Comparison of ENCODE assay signal across 1 cellular context in the genomic region with DNA sequence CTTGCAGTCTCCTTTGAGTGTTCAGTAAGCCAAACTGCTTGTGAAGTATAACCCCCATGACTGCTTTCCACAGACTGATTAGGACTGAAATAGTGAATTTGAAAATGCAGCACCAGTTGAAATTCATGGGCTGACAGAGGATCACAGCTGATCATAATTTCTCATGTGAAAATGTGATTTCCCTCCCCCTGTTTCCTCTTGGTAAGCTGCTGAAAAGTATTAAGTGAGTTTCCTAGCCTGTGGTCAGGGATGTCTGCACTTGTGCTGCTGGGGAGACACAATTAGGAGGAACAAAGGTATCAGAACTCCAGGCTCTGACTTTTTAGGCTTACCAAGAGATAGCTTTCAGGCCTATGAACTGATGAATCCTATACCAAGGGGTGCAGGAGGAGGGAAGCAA.
TF ChIP-seq lines count a peak whose summit lies in the region.

No MANE protein-coding gene starts in this region.

TF ChIP-seq in GM23338, 12 proteins besides CTCF, POLR2A, EP300 and RAD21 (continued from another document):
- TF ChIP-seq, protein P1, sequence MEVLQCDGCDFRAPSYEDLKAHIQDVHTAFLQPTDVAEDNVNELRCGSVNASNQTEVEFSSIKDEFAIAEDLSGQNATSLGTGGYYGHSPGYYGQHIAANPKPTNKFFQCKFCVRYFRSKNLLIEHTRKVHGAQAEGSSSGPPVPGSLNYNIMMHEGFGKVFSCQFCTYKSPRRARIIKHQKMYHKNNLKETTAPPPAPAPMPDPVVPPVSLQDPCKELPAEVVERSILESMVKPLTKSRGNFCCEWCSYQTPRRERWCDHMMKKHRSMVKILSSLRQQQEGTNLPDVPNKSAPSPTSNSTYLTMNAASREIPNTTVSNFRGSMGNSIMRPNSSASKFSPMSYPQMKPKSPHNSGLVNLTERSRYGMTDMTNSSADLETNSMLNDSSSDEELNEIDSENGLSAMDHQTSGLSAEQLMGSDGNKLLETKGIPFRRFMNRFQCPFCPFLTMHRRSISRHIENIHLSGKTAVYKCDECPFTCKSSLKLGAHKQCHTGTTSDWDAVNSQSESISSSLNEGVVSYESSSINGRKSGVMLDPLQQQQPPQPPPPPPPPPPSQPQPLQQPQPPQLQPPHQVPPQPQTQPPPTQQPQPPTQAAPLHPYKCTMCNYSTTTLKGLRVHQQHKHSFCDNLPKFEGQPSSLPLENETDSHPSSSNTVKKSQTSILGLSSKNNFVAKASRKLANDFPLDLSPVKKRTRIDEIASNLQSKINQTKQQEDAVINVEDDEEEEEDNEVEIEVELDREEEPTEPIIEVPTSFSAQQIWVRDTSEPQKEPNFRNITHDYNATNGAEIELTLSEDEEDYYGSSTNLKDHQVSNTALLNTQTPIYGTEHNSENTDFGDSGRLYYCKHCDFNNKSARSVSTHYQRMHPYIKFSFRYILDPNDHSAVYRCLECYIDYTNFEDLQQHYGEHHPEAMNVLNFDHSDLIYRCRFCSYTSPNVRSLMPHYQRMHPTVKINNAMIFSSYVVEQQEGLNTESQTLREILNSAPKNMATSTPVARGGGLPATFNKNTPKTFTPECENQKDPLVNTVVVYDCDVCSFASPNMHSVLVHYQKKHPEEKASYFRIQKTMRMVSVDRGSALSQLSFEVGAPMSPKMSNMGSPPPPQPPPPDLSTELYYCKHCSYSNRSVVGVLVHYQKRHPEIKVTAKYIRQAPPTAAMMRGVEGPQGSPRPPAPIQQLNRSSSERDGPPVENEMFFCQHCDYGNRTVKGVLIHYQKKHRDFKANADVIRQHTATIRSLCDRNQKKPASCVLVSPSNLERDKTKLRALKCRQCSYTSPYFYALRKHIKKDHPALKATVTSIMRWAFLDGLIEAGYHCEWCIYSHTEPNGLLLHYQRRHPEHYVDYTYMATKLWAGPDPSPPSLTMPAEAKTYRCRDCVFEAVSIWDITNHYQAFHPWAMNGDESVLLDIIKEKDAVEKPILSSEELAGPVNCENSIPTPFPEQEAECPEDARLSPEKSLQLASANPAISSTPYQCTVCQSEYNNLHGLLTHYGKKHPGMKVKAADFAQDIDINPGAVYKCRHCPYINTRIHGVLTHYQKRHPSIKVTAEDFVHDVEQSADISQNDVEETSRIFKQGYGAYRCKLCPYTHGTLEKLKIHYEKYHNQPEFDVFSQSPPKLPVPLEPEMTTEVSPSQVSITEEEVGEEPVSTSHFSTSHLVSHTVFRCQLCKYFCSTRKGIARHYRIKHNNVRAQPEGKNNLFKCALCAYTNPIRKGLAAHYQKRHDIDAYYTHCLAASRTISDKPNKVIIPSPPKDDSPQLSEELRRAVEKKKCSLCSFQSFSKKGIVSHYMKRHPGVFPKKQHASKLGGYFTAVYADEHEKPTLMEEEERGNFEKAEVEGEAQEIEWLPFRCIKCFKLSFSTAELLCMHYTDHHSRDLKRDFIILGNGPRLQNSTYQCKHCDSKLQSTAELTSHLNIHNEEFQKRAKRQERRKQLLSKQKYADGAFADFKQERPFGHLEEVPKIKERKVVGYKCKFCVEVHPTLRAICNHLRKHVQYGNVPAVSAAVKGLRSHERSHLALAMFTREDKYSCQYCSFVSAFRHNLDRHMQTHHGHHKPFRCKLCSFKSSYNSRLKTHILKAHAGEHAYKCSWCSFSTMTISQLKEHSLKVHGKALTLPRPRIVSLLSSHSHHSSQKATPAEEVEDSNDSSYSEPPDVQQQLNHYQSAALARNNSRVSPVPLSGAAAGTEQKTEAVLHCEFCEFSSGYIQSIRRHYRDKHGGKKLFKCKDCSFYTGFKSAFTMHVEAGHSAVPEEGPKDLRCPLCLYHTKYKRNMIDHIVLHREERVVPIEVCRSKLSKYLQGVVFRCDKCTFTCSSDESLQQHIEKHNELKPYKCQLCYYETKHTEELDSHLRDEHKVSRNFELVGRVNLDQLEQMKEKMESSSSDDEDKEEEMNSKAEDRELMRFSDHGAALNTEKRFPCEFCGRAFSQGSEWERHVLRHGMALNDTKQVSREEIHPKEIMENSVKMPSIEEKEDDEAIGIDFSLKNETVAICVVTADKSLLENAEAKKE (CRISPR knock-in tag; IDR thresholded peaks at IDR 0.05), result no peak
